In genomic region chr18:78183815-78184214, GRCh38 we compare ENCODE assay signal across 8 cellular contexts.
"Had no signal": no experiment of that assay in that cellular context is flagged by ENCODE, and none has a peak within 500 bp of the region (broad histone marks: within the 10 kb centered on the region; RNA-seq: fewer than 3 reads in every experiment).

No MANE protein-coding gene starts in this region.

- FAIRE-seq: H1, H54, K562 had no signal

- DNase-seq: H9, HCEC 1CT, HFFc6, IMR-90, KG1 had no signal
